1 cellular context compared by ENCODE assay signal in genomic region chr10:24184455-24184854, GRCh38.
TF ChIP-seq lines count a peak whose summit lies in the region.

No MANE protein-coding gene starts in this region.

TF ChIP-seq in GM23338, 12 proteins besides CTCF, POLR2A, EP300 and RAD21 (continued from another document):
- TF ChIP-seq ZNF462 (CRISPR knock-in tag; IDR thresholded peaks at IDR 0.05) = no peak
TF ChIP-seq in GM23338: peak in this region for 0.
